In the genomic region with DNA sequence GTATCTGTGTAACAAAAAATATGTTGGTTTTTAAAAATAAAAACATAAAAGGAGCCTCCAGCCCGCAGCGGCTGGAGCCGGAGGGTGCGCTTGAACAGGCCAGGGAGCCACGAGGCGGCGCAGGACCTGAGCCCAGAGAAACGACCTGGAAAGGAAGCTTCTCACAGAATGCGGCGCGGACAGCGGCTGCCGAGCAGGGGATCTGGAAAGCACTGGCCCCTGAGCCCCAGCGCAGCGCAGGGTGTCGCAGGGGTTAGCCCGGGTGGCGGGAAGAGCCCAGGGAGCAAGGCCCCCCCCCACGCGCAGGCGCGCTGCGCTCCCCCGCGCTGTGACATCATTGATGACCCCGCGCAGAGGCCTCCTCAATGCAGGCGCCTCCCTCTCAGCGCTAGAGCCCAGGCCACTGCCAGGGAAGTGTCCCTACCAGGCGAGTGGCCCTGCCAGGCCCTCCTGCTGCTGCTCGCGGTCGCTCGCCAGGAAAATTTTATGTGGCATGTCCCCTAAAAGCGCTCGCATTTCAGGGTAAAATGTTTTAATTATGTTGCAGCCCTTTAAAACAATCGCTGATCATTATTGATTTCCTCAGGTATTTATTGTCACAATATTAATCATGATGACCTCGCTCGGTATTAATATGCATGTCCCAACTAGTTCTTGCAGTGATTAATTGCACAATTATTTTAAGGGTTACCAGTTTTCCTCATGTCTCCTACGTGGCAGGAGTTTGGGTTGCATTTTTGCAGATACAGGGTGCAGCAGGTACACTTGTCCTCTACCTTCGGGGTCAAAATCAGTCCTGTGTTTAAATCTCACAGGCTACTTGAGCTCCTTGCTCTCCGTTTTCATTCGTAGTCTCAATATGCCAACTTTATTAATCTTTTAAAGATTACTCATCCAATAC, we compare ENCODE assay signal across 8 cellular contexts.
DNase-seq lines count a peak whose midpoint lies in the region; ATAC-seq and TF ChIP-seq lines count a peak whose summit lies in the region.

No MANE protein-coding gene starts in this region.

- peak overlapping the region; percentile 51 for H3K27ac ChIP-seq in 22Rv1

- peaks cover 6% of the 10 kb centered on the region in 2 donors for H3K27me3 Mint-ChIP-seq in effector memory CD8-positive, alpha-beta T cell
- H3K27me3 Mint-ChIP-seq in memory B cell: peaks cover 5% of the 10 kb centered on the region

- DNase-seq in NCI-H748 (lab: John Stamatoyannopoulos, UW; ENCODE audit: unreplicated experiment) (peak; percentile 97), memory B cell (ENCODE audit: low spot score in 2 of 2) (peak; percentile 65 to 68)
- peak; percentile 34 for DNase-seq in activated CD8-positive, alpha-beta memory T cell treated with anti-CD3 and anti-CD28 coated beads, Interleukin-2, amount 50 U/mL, for 1 hour (ENCODE audit: extremely low read depth)
- peak; percentile 57 to 63 (median 61) for DNase-seq in effector memory CD8-positive, alpha-beta T cell
- DNase-seq in stimulated activated CD4-positive, alpha-beta T cell treated with anti-CD3 and anti-CD28 coated beads, TNF-alpha, amount 100 ng/mL, for 48 hours (ENCODE audit: low read depth in 3 of 3): peak; percentile 60 to 75 (median 65)

- peak overlapping the region; percentile 79 to 80 for H3K4me3 Mint-ChIP-seq in effector memory CD8-positive, alpha-beta T cell
- H3K4me3 Mint-ChIP-seq in memory B cell: peak overlapping the region; percentile 87

- TF ChIP-seq CTCF in 22Rv1 (IDR thresholded peaks at IDR 0.05): peak; percentile 17

- H3K27ac Mint-ChIP-seq in effector memory CD8-positive, alpha-beta T cell: peak overlapping the region in 1 of 2 donors; percentile 15
- H3K27ac Mint-ChIP-seq in memory B cell: no peak overlapping the region

- no peaks in the 10 kb centered on the region for H3K36me3 Mint-ChIP-seq in effector memory CD8-positive, alpha-beta T cell (ENCODE audit: insufficient read depth)
- no peaks in the 10 kb centered on the region for H3K36me3 Mint-ChIP-seq in memory B cell

- peaks cover 0 to 10% of the 10 kb centered on the region in 2 donors for H3K4me1 Mint-ChIP-seq in effector memory CD8-positive, alpha-beta T cell (ENCODE audit: low read depth in 2 of 2)
- H3K4me1 Mint-ChIP-seq in memory B cell: no peaks in the 10 kb centered on the region

- no peaks in the 10 kb centered on the region for H3K9me3 Mint-ChIP-seq in effector memory CD8-positive, alpha-beta T cell
- H3K9me3 Mint-ChIP-seq in memory B cell: no peaks in the 10 kb centered on the region

- peak; percentile 68 for ATAC-seq in GM18519 (IDR thresholded peaks at IDR 0.05; ENCODE audit: low FRiP score, unreplicated experiment)
- ATAC-seq in HG03097 (IDR thresholded peaks at IDR 0.05; ENCODE audit: low FRiP score, unreplicated experiment): peak; percentile 85
- peak; percentile 97 for ATAC-seq in effector memory CD8-positive, alpha-beta T cell (replicated peaks)
- peak; percentile 98 for ATAC-seq in memory B cell (ENCODE audit: low read depth)

Comparison
In these comparisons a context has a peak if more than half of its experiments do, and no peak if none do; other contexts are left out.
1. Peak in every context shown above with its lines: DNase-seq, ATAC-seq and H3K27ac ChIP-seq.
2. DNase-seq: peak in every context shown above with its lines; median percentile 97 in NCI-H748; 66 in memory B cell; 65 in stimulated activated CD4-positive, alpha-beta T cell treated with anti-CD3 and anti-CD28 coated beads, TNF-alpha, amount 100 ng/mL, for 48 hours; 61 in effector memory CD8-positive, alpha-beta T cell; 34 in activated CD8-positive, alpha-beta memory T cell treated with anti-CD3 and anti-CD28 coated beads, Interleukin-2, amount 50 U/mL, for 1 hour.